7 cellular contexts compared by ENCODE assay signal in genomic region chr14:57921377-57921776, GRCh38. TPM values are rescaled to one million over a fixed set of nuclear protein-coding genes. Genes with fewer than 3 reads are reported as not detected.
"Had no signal": no experiment of that assay in that cellular context is flagged by ENCODE, and none has a peak within 500 bp of the region (broad histone marks: within the 10 kb centered on the region; RNA-seq: fewer than 3 reads in every experiment).

No MANE protein-coding gene starts in this region.

- H3K27ac ChIP-seq: HL-60 had no signal

- H3K36me3 Mint-ChIP-seq: IgD-negative memory B cell had no signal

- H3K27ac Mint-ChIP-seq: IgD-negative memory B cell had no signal

- DNase-seq: IMR-90, KBM-7 had no signal

- ATAC-seq: HepG2, K562 had no signal

- H3K27me3 Mint-ChIP-seq: IgD-negative memory B cell had no signal

- H3K4me3 Mint-ChIP-seq: IgD-negative memory B cell had no signal

- H3K9me3 Mint-ChIP-seq: IgD-negative memory B cell had no signal

- H3K4me3 ChIP-seq: K562 had no signal

- FAIRE-seq: HepG2, K562 had no signal

RNA-seq across cellular contexts. Expression of gene SLC35F4, which starts 55.5 kb away (rescaled TPM):
- total RNA-seq: HepG2, HT-29, IMR-90, K562 had no signal
- polyA plus RNA-seq: HepG2, IgD-negative memory B cell, IMR-90 had no signal
